In genomic region chr17:18921485-18921884, GRCh38 we compare ENCODE assay signal across 13 cellular contexts. TPM values are rescaled to one million over a fixed set of nuclear protein-coding genes. Genes with fewer than 3 reads are reported as not detected.
DNase-seq lines count a peak whose midpoint lies in the region; ATAC-seq and TF ChIP-seq lines count a peak whose summit lies in the region.
"Had no signal": no experiment of that assay in that cellular context is flagged by ENCODE, and none has a peak within 500 bp of the region (broad histone marks: within the 10 kb centered on the region; RNA-seq: fewer than 3 reads in every experiment).

No MANE protein-coding gene starts in this region.

- peak overlapping the region in 3 of 11 experiments; percentile 20 to 51 (median 33); a peak in 4 of 22 replicates for H3K9ac ChIP-seq in BLaER1 treated with 17β-estradiol and CSF1 and Interleukin-3, amounts not matched to agents 10 nM and 100 nM
- no peak overlapping the region for H3K9ac ChIP-seq in mesenchymal stem cell (ENCODE audit: low read length)

- no peak overlapping the region for H3K23ac ChIP-seq in mesenchymal stem cell (ENCODE audit: low read length in 2 of 2)

- no peak overlapping the region for H4K8ac ChIP-seq in mesenchymal stem cell (ENCODE audit: low read length)

- no peak overlapping the region for H2BK15ac ChIP-seq in mesenchymal stem cell (ENCODE audit: low read depth, poor library complexity, severe bottlenecking)

- H4K91ac ChIP-seq in mesenchymal stem cell (ENCODE audit: low read length), result no peak overlapping the region

- H3K36me3 ChIP-seq in BLaER1 treated with 17β-estradiol and CSF1 and Interleukin-3, amounts not matched to agents 10 nM and 100 nM, result peaks cover 29 to 63% (median 53%) of the 10 kb centered on the region in 11 experiments
- peaks cover 15 to 18% of the 10 kb centered on the region in 2 experiments for H3K36me3 ChIP-seq in mesenchymal stem cell (ENCODE audit: control insufficient read depth in 1 of 2, insufficient read depth in 2 of 2, low read depth in 1 of 2, low read length in 2 of 2)

- H3K4me2 ChIP-seq in BLaER1 treated with 17β-estradiol and CSF1 and Interleukin-3, amounts not matched to agents 10 nM and 100 nM, result peak overlapping the region; percentile 38 to 79 (median 69); a peak in 21 of 22 replicates
- peak overlapping the region; percentile 17 for H3K4me2 ChIP-seq in mesenchymal stem cell (ENCODE audit: low read length, poor library complexity, severe bottlenecking)

- no peak overlapping the region for H3K4me3 Mint-ChIP-seq in WTC11

- no peak overlapping the region for H3K14ac ChIP-seq in mesenchymal stem cell (ENCODE audit: low read length in 2 of 2)

- H2BK5ac ChIP-seq in mesenchymal stem cell (ENCODE audit: low read depth, low read length, poor library complexity, severe bottlenecking), result no peak overlapping the region

- H2BK120ac ChIP-seq in mesenchymal stem cell (ENCODE audit: low read depth, low read length), result no peak overlapping the region

- no peak for DNase-seq in WTC11 (ENCODE audit: low spot score)
- DNase-seq in mesenchymal stem cell, result no peak
- DNase-seq in NCI-H748 (lab: John Stamatoyannopoulos, UW; ENCODE audit: unreplicated experiment), result no peak
- no peak for DNase-seq in NCI-H2227 treated with DMSO at 0.1 percent for 48 hours (lab: John Stamatoyannopoulos, UW)
- no peak for DNase-seq in MV-4-11 (lab: John Stamatoyannopoulos, UW)
- DNase-seq: Kasumi-1, NCI-H345 had no signal

- H3K4me1 Mint-ChIP-seq in WTC11, result peaks cover 10% of the 10 kb centered on the region

- H3K18ac ChIP-seq in mesenchymal stem cell (ENCODE audit: low read depth in 1 of 2, low read length in 2 of 2), result no peak overlapping the region

- H3K4me3 ChIP-seq in BLaER1 treated with 17β-estradiol and CSF1 and Interleukin-3, amounts not matched to agents 10 nM and 100 nM, result no peak overlapping the region
- no peak overlapping the region for H3K4me3 ChIP-seq in mesenchymal stem cell (ENCODE audit: insufficient read depth in 1 of 2, low read depth in 1 of 2, low read length in 2 of 2)
- H3K4me3 ChIP-seq: vagina had no signal

- peaks cover 33% of the 10 kb centered on the region for H3K36me3 Mint-ChIP-seq in WTC11

- H2AK5ac ChIP-seq in mesenchymal stem cell (ENCODE audit: low read length, severe bottlenecking), result peak overlapping the region; percentile 92

- peak overlapping the region in 6 of 11 experiments; percentile 8 to 29 (median 21); a peak in 7 of 22 replicates for H3K27ac ChIP-seq in BLaER1 treated with 17β-estradiol and CSF1 and Interleukin-3, amounts not matched to agents 10 nM and 100 nM
- H3K27ac ChIP-seq in mesenchymal stem cell (ENCODE audit: low read length, poor library complexity, severe bottlenecking), result peak overlapping the region; percentile 50
- H3K27ac ChIP-seq: vagina had no signal

- no peaks in the 10 kb centered on the region for H3K27me3 ChIP-seq in BLaER1 treated with 17β-estradiol and CSF1 and Interleukin-3, amounts not matched to agents 10 nM and 100 nM
- H3K27me3 ChIP-seq in mesenchymal stem cell (ENCODE audit: control insufficient read depth in 1 of 2, insufficient read depth in 1 of 2, low read length in 2 of 2), result no peaks in the 10 kb centered on the region
- H3K27me3 ChIP-seq: vagina had no signal

- no peaks in the 10 kb centered on the region for H3K9me3 Mint-ChIP-seq in WTC11

- no peak for TF ChIP-seq CTCF in WTC11 (IDR thresholded peaks at IDR 0.05)

- no peaks in the 10 kb centered on the region for H3K9me3 ChIP-seq in BLaER1 treated with 17β-estradiol and CSF1 and Interleukin-3, amounts not matched to agents 10 nM and 100 nM (replicated peaks in 1 of 11)
- no peaks in the 10 kb centered on the region for H3K9me3 ChIP-seq in mesenchymal stem cell (ENCODE audit: control insufficient read depth, low read length)
- H3K9me3 ChIP-seq: vagina had no signal

- WGBS in mesenchymal stem cell, result 100% methylated on average over 1 of the region's 2 CpGs

- H2AFZ ChIP-seq in mesenchymal stem cell (ENCODE audit: low read depth, low read length), result no peak overlapping the region

- CTCF ChIA-PET in WTC11 (lab: Charles Lee), result no interaction called here

- peaks cover 48 to 60% (median 54%) of the 10 kb centered on the region in 10 experiments for H3K4me1 ChIP-seq in BLaER1 treated with 17β-estradiol and CSF1 and Interleukin-3, amounts not matched to agents 10 nM and 100 nM
- peaks cover 8% of the 10 kb centered on the region for H3K4me1 ChIP-seq in mesenchymal stem cell (ENCODE audit: control insufficient read depth, insufficient read depth, low read depth, low read length)

- no peaks in the 10 kb centered on the region for H3K27me3 Mint-ChIP-seq in WTC11 (ENCODE audit: low read depth)

- H2BK12ac ChIP-seq in mesenchymal stem cell (ENCODE audit: low read length in 2 of 2), result no peak overlapping the region

- H3K4ac ChIP-seq in mesenchymal stem cell (ENCODE audit: low read depth in 1 of 2, low read length in 2 of 2), result no peak overlapping the region

- peak; percentile 19 for TF ChIP-seq POLR2A in GM19099 (IDR thresholded peaks at IDR 0.05; ENCODE audit: extremely low read depth, insufficient read length, low read depth)

- ATAC-seq in WTC11 (no peak), HG03108 (IDR thresholded peaks at IDR 0.05; ENCODE audit: unreplicated experiment) (no peak)

- H3K79me1 ChIP-seq in mesenchymal stem cell (replicated peaks; ENCODE audit: low read length, poor library complexity, severe bottlenecking), result peaks cover 23% of the 10 kb centered on the region

- H3K27ac Mint-ChIP-seq in WTC11, result peak overlapping the region; percentile 38; the same call in 1 of the 2 replicates

- peaks cover 0 to 13% (median 5%) of the 10 kb centered on the region in 11 experiments; a peak in 7 of 22 replicates for H4K20me1 ChIP-seq in BLaER1 treated with 17β-estradiol and CSF1 and Interleukin-3, amounts not matched to agents 10 nM and 100 nM

- POLR2A ChIA-PET in WTC11 (lab: Charles Lee), result no interaction called here

TF ChIP-seq in WTC11, 78 proteins besides CTCF, POLR2A, EP300 and RAD21 (continues in another document):
- TF ChIP-seq E2F4 (CRISPR knock-in tag; IDR thresholded peaks at IDR 0.05; ENCODE audit: borderline replicate concordance, low read depth) (no peak), MXD4 (CRISPR knock-in tag; IDR thresholded peaks at IDR 0.05; ENCODE audit: borderline replicate concordance) (no peak), CREM (CRISPR knock-in tag; IDR thresholded peaks at IDR 0.05) (no peak), PRDM15 (CRISPR knock-in tag; IDR thresholded peaks at IDR 0.05) (no peak), SMAD3 (CRISPR knock-in tag; IDR thresholded peaks at IDR 0.05; ENCODE audit: borderline replicate concordance) (no peak), ZNF281 (CRISPR knock-in tag; IDR thresholded peaks at IDR 0.05) (no peak), SOX15 (CRISPR knock-in tag; IDR thresholded peaks at IDR 0.05) (no peak)

RNA-seq across cellular contexts. Expression of gene SLC5A10, which starts 30.5 kb away (rescaled TPM):
- total RNA-seq in WTC11 (2021), result 0.09 TPM in 1 of 3 replicates, not detected in the others
- 0.03 TPM for polyA plus RNA-seq in mesenchymal stem cell (2013, experiment 1 of 2)
- polyA plus RNA-seq in mesenchymal stem cell (2013, experiment 2 of 2), result not detected
- total RNA-seq: bronchial epithelial cell, posterior vena cava, vagina had no signal
